ENCODE assay signal across 8 cellular contexts in genomic region chr1:25619101-25619890, GRCh38. TPM values are rescaled to one million over a fixed set of nuclear protein-coding genes. Genes with fewer than 3 reads are reported as not detected.
A peak's percentile ranks its signal among the peaks of the same experiment; 100 is the strongest.
DNase-seq lines count a peak whose midpoint lies in the region; ATAC-seq and TF ChIP-seq lines count a peak whose summit lies in the region.

No MANE protein-coding gene starts in this region.

- H3K27ac ChIP-seq in HCT116 (ENCODE audit: low read depth, low read length) = no peak overlapping the region
- H3K27ac ChIP-seq in SK-N-SH (ENCODE audit: low read depth in 2 of 2, low read length in 1 of 2) = no peak overlapping the region
- H3K27ac ChIP-seq in body of pancreas = no peak overlapping the region

- TF ChIP-seq POLR2A in HCT116 (IDR thresholded peaks at IDR 0.05; ENCODE audit: borderline replicate concordance, extremely low read depth, insufficient read depth, insufficient read length) (no peak), body of pancreas (IDR thresholded peaks at IDR 0.05) (no peak)

- no peaks in the 10 kb centered on the region for H3K36me3 ChIP-seq in HCT116 (ENCODE audit: control insufficient read depth in 1 of 2, insufficient read depth in 2 of 2, low read length in 2 of 2)
- H3K36me3 ChIP-seq in SK-N-SH (replicated peaks in 1 of 2; ENCODE audit: control insufficient read depth in 1 of 2, insufficient read depth in 2 of 2, low read length in 1 of 2) = no peaks in the 10 kb centered on the region
- no peaks in the 10 kb centered on the region for H3K36me3 ChIP-seq in body of pancreas (replicated peaks in 1 of 2; ENCODE audit: insufficient read depth in 1 of 2, low read depth in 2 of 2)

- BruUV-seq in HCT116 (replicated peaks; lab: Mats Ljungman, UMichigan) = no TSS peak

- no peak overlapping the region for H2AFZ ChIP-seq in HCT116 (ENCODE audit: low read depth, low read length, poor library complexity, severe bottlenecking)
- no peak overlapping the region for H2AFZ ChIP-seq in SK-N-SH (ENCODE audit: low read depth)

- peaks cover 22% of the 10 kb centered on the region; the same call in 1 of the 2 replicates for H3K27me3 ChIP-seq in HCT116 (ENCODE audit: insufficient read depth, low read length)
- H3K27me3 ChIP-seq in SK-N-SH (ENCODE audit: insufficient read depth) = peaks cover 34% of the 10 kb centered on the region
- no peaks in the 10 kb centered on the region for H3K27me3 ChIP-seq in body of pancreas

- WGBS in SK-N-SH (ENCODE audit: low lambda C conversion rate) = 54% methylated on average over 6 of the region's 11 CpGs
- WGBS in body of pancreas, 2 donors = 38 to 60% methylated on average over 9 to 11 of the region's 11 CpGs

- H3K79me2 ChIP-seq in HCT116 (ENCODE audit: insufficient read depth, low read length) = no peaks in the 10 kb centered on the region
- H3K79me2 ChIP-seq in SK-N-SH (ENCODE audit: insufficient read depth) = no peaks in the 10 kb centered on the region

- ATAC-seq in HCT116 (no peak), body of pancreas (no peak), HG03045 (IDR thresholded peaks at IDR 0.05; ENCODE audit: unreplicated experiment) (no peak), HG03565 (IDR thresholded peaks at IDR 0.05; ENCODE audit: unreplicated experiment) (no peak)

- CTCF ChIA-PET in HCT116 (lab: Charles Lee) = interaction anchor here (1.1 to 1.9 kb wide), 3 partner anchors 9 to 12 kb away, joined by 3 to 10 read pairs (median 4); no protein-coding TSS in a partner anchor
- CTCF ChIA-PET in SK-N-SH (lab: Yijun Ruan, JAX) = interaction anchor here (0.6 to 4.6 kb wide), 55 partner anchors 9 to 284 kb away, joined by 3 to 26 read pairs (median 5); partner anchors contain the start of gene SELENON

- H4K20me1 ChIP-seq in HCT116 (ENCODE audit: insufficient read depth) (no peaks in the 10 kb centered on the region), SK-N-SH (ENCODE audit: insufficient read depth) (no peaks in the 10 kb centered on the region)

- H3K9me2 ChIP-seq in HCT116 (ENCODE audit: insufficient read depth) (no peaks in the 10 kb centered on the region), SK-N-SH (no peaks in the 10 kb centered on the region)

- no peaks in the 10 kb centered on the region for H3K9me3 ChIP-seq in HCT116 (ENCODE audit: control insufficient read depth in 1 of 2, insufficient read depth in 1 of 2, low read depth in 1 of 2, low read length in 2 of 2)
- no peaks in the 10 kb centered on the region for H3K9me3 ChIP-seq in SK-N-SH
- no peaks in the 10 kb centered on the region for H3K9me3 ChIP-seq in body of pancreas

- peaks cover 5 to 13% of the 10 kb centered on the region in 2 experiments; a peak in 3 of 4 replicates for H3K4me1 ChIP-seq in HCT116 (ENCODE audit: control insufficient read depth in 1 of 2, insufficient read depth in 2 of 2, low read length in 2 of 2)
- peaks cover 0 to 29% of the 10 kb centered on the region in 2 experiments; a peak in 2 of 4 replicates for H3K4me1 ChIP-seq in SK-N-SH (ENCODE audit: control insufficient read depth in 1 of 2, insufficient read depth in 2 of 2, low read depth in 1 of 2, low read length in 1 of 2)
- H3K4me1 ChIP-seq in body of pancreas = peaks cover 24% of the 10 kb centered on the region

- DNase-seq in AG20443 (ENCODE audit: low spot score) (peak; percentile 40), HCT116 (ENCODE audit: low read depth, low spot score) (no peak), SK-N-SH (peak; percentile 79), body of pancreas (peak in 2 of 4 donors; percentile 28 to 37), iris pigment epithelial cell (ENCODE audit: low read depth) (peak; percentile 15)
- DNase-seq in stimulated activated CD4-positive, alpha-beta T cell treated with anti-CD3 and anti-CD28 coated beads, Interleukin-2, amount 100 ng/mL, for 4 hours (ENCODE audit: low read depth) = peak; percentile 36

- RAD21 ChIA-PET in HCT116 (lab: Charles Lee; ENCODE audit: low non-redundant PET in 1 of 2, low total read pairs in 2 of 2, uncharacterized antibody in 2 of 2, unreplicated experiment in 2 of 2) = no interaction called here

- POLR2A ChIA-PET in HCT116 (lab: Charles Lee) (no interaction called here), SK-N-SH (lab: Yijun Ruan, JAX) (no interaction called here)

- intact Hi-C loops in HCT116 (cut with micrococcal nuclease) (loop anchor here (5.0 kb wide), 1 partner anchor 178 kb away; no protein-coding TSS in a partner anchor), body of pancreas (cut with DNase I) (no loop called here)

- TF ChIP-seq RAD21 in HCT116 (IDR thresholded peaks at IDR 0.05; ENCODE audit: low read depth) (peak; percentile 41), SK-N-SH (IDR thresholded peaks at IDR 0.05; ENCODE audit: low read length) (peak; percentile 73)

- TF ChIP-seq EP300 in SK-N-SH (IDR thresholded peaks at IDR 0.05; ENCODE audit: borderline replicate concordance in 1 of 2, low read depth in 1 of 2, low read length in 1 of 2) = no peak

- H3K9ac ChIP-seq in HCT116 (ENCODE audit: low read length) (no peak overlapping the region), SK-N-SH (no peak overlapping the region)

- H3F3A ChIP-seq in SK-N-SH (replicated peaks; ENCODE audit: insufficient read depth) = no peaks in the 10 kb centered on the region

- H3K4me2 ChIP-seq in HCT116 (ENCODE audit: low read length) = no peak overlapping the region
- no peak overlapping the region for H3K4me2 ChIP-seq in SK-N-SH

- TF ChIP-seq CTCF in HCT116 (IDR thresholded peaks at IDR 0.05 in 2 of 3, conservative IDR thresholded peaks at IDR 0.05 in 1 of 3; ENCODE audit: borderline replicate concordance in 1 of 3, insufficient read depth in 1 of 3, low read depth in 2 of 3, low read length in 2 of 3) (peak in 2 of 3 experiments; percentile 70 to 77; a peak in 4 of 6 replicates), SK-N-SH (IDR thresholded peaks at IDR 0.05) (peak; percentile 66), body of pancreas (IDR thresholded peaks at IDR 0.05) (peak; percentile 27 to 60 (median 49))

- H3K4me3 ChIP-seq in HCT116 (replicated peaks in 1 of 2; ENCODE audit: low read depth in 1 of 2, low read length in 2 of 2) = no peak overlapping the region
- peak overlapping the region in 1 of 2 experiments; percentile 35; a peak in 2 of 4 replicates for H3K4me3 ChIP-seq in SK-N-SH (ENCODE audit: low read depth in 2 of 2, low read length in 1 of 2)
- H3K4me3 ChIP-seq in body of pancreas = no peak overlapping the region

TF ChIP-seq in HCT116, 20 proteins besides CTCF, POLR2A, EP300 and RAD21 (continues in another document):
- TF ChIP-seq ZNF274 (IDR thresholded peaks at IDR 0.05; ENCODE audit: low read depth, low read length) = no peak
- no peak for TF ChIP-seq ZBTB33 (IDR thresholded peaks at IDR 0.05; ENCODE audit: extremely low read depth, insufficient replicate concordance, low read length)
- TF ChIP-seq ATF3 (IDR thresholded peaks at IDR 0.05) = no peak
- TF ChIP-seq ELF1 (IDR thresholded peaks at IDR 0.05; ENCODE audit: borderline replicate concordance, low read depth) = no peak
- no peak for TF ChIP-seq POLR2AphosphoS5 (IDR thresholded peaks at IDR 0.05; ENCODE audit: low read depth, low read length)
- no peak for TF ChIP-seq EGR1 (IDR thresholded peaks at IDR 0.05; ENCODE audit: low read depth)

TF ChIP-seq in SK-N-SH, 30 proteins besides CTCF, POLR2A, EP300 and RAD21:
- TF ChIP-seq GATA2 (CRISPR knock-in tag; IDR thresholded peaks at IDR 0.05) (no peak), SMC3 (IDR thresholded peaks at IDR 0.05; ENCODE audit: low read depth, low read length) (peak; percentile 83), MXI1 (IDR thresholded peaks at IDR 0.05; ENCODE audit: low read depth, low read length) (0 out of 2 replicates have a peak, but pooled peaks have one; percentile 24)

RNA-seq across cellular contexts. Expression of gene MAN1C1, which starts 2.7 kb away (rescaled TPM):
- 1.2 TPM for total RNA-seq in HCT116 (2021; ENCODE audit: unreplicated experiment)
- 0.99 and 1.4 TPM in 2 replicates for polyA plus RNA-seq in HCT116 (2012)
- polyA plus RNA-seq in SK-N-SH (2012; rRNA removed) = 0.20 and 0.26 TPM in 2 replicates
- polyA plus RNA-seq in SK-N-SH (2012; cell fraction: cytosol; rRNA removed) = 0.21 and 0.32 TPM in 2 replicates
- 0.25 and 0.27 TPM in 2 replicates for polyA plus RNA-seq in SK-N-SH (2012; cell fraction: nucleus; rRNA removed)
- 10 to 100 TPM in 1 of 2 donors, 1 to 10 TPM in 1; 4.4 to 10.9 TPM for total RNA-seq in body of pancreas
